11 cellular contexts compared by ENCODE assay signal in genomic region chr22:45082795-45083194, GRCh38.
DNase-seq lines count a peak whose midpoint lies in the region; ATAC-seq, FAIRE-seq and TF ChIP-seq lines count a peak whose summit lies in the region.
"Had no signal": no experiment of that assay in that cellular context is flagged by ENCODE, and none has a peak within 500 bp of the region (broad histone marks: within the 10 kb centered on the region; RNA-seq: fewer than 3 reads in every experiment).

No MANE protein-coding gene starts in this region.

- 41% methylated on average over 9 of the region's 9 CpGs for WGBS in A549 (ENCODE audit: missing lambda C conversion rate)

- TF ChIP-seq EP300 in A549 (IDR thresholded peaks at IDR 0.05), result no peak

- ATAC-seq in A549 (peak; percentile 32 to 69; a peak in 3 of 6 replicates), HG03175 (IDR thresholded peaks at IDR 0.05; ENCODE audit: unreplicated experiment) (no peak), HG03039 (IDR thresholded peaks at IDR 0.05; ENCODE audit: unreplicated experiment) (no peak), HG02678 (IDR thresholded peaks at IDR 0.05; ENCODE audit: unreplicated experiment) (no peak)

- H3K27me3 ChIP-seq in OCI-LY3 (ENCODE audit: low read depth, low read length), result peaks cover 22% of the 10 kb centered on the region; the same call in 1 of the 2 replicates

- POLR2A ChIA-PET in A549 (lab: Yijun Ruan, JAX), result no interaction called here

- peak; percentile 49 for TF ChIP-seq CTCF in A549 (IDR thresholded peaks at IDR 0.05)
- TF ChIP-seq CTCF in OCI-LY3 (IDR thresholded peaks at IDR 0.05; ENCODE audit: low read depth, low read length), result peak; percentile 18; the same call in 1 of the 2 replicates
- TF ChIP-seq CTCF in fibroblast of pulmonary artery (IDR thresholded peaks at IDR 0.05; ENCODE audit: low read length, missing control alignments), result peak; percentile 7

- H3K36me3 ChIP-seq in OCI-LY3 (replicated peaks; ENCODE audit: low read depth, low read length), result no peaks in the 10 kb centered on the region

- no peaks in the 10 kb centered on the region for H4K20me1 ChIP-seq in OCI-LY3 (ENCODE audit: insufficient read depth, low read length)

- H3K4me2 ChIP-seq in A549, result no peak overlapping the region
- H3K4me2 ChIP-seq in OCI-LY3 (ENCODE audit: low read length), result no peak overlapping the region

- no peaks in the 10 kb centered on the region for H3K79me2 ChIP-seq in OCI-LY3 (ENCODE audit: low read length)

- H3K9me3 ChIP-seq in A549, result no peaks in the 10 kb centered on the region
- no peaks in the 10 kb centered on the region for H3K9me3 ChIP-seq in OCI-LY3 (ENCODE audit: insufficient read depth, low read length)

- H2AFZ ChIP-seq in OCI-LY3 (ENCODE audit: low read depth, low read length), result no peak overlapping the region

- H3K27ac ChIP-seq in A549 (no peak overlapping the region), OCI-LY3 (ENCODE audit: low read length) (no peak overlapping the region)

- no peak for TF ChIP-seq POLR2A in A549 (IDR thresholded peaks at IDR 0.05; ENCODE audit: low read length)

- CTCF ChIA-PET in A549 (lab: Yijun Ruan, JAX), result interaction anchor here (0.8 to 1.9 kb wide), 6 partner anchors 14 to 262 kb away, joined by 3 to 5 read pairs (median 3); no protein-coding TSS in a partner anchor

- H3K9ac ChIP-seq in OCI-LY3 (ENCODE audit: low read length), result no peak overlapping the region

- TF ChIP-seq RAD21 in A549 (conservative IDR thresholded peaks at IDR 0.05 in 1 of 2, IDR thresholded peaks at IDR 0.05 in 1 of 2), result peak; percentile 49 to 65; a peak in 4 of 5 replicates

- DNase-seq in A549 (ENCODE audit: low read depth in 1 of 2, low spot score in 1 of 2), result peak in 1 of 2 experiments; percentile 37
- peak; percentile 77 for DNase-seq in ELF-1 (ENCODE audit: low read depth, low spot score)
- DNase-seq in fibroblast of pulmonary artery (ENCODE audit: low read depth), result no peak
- no peak for DNase-seq in HK-2 (ENCODE audit: unreplicated experiment)
- DNase-seq: aorta, DMS 273 treated with DMSO at 0.1 percent for 48 hours, head of caudate nucleus had no signal

- H3K4me1 ChIP-seq in A549, result peaks cover 6% of the 10 kb centered on the region; the same call in 2 of the 3 replicates
- H3K4me1 ChIP-seq in OCI-LY3 (ENCODE audit: low read length), result no peaks in the 10 kb centered on the region

- H3K4me3 ChIP-seq in A549, result no peak overlapping the region
- H3K4me3 ChIP-seq in OCI-LY3 (ENCODE audit: low read length), result no peak overlapping the region
- no peak overlapping the region for H3K4me3 ChIP-seq in fibroblast of pulmonary artery (replicated peaks; ENCODE audit: low read depth, low read length)

- FAIRE-seq in A549 (lab: Jason Lieb, UNC), result no peak

TF ChIP-seq in A549, 52 proteins besides CTCF, POLR2A, EP300 and RAD21:
- TF ChIP-seq ZFP36 (IDR thresholded peaks at IDR 0.05; ENCODE audit: borderline replicate concordance, partially characterized antibody) (peak; percentile 100), HDAC2 (IDR thresholded peaks at IDR 0.05) (no peak), SMC3 (IDR thresholded peaks at IDR 0.05) (peak; percentile 40; the same call in 1 of the 3 replicates)
TF ChIP-seq in A549: peak in this region for 2.

Comparison
In these comparisons a context has a peak if more than half of its experiments do, and no peak if none do; other contexts are left out.
1. ATAC-seq: peak in A549 (2 of 2); none in HG03175 (single experiment), HG03039 (single experiment) and HG02678 (single experiment).
2. Peak in every context shown above with its lines, with median percentiles within 50 percentile points of each other: CTCF ChIP-seq.